ENCODE assay signal across 9 cellular contexts in the genomic region with DNA sequence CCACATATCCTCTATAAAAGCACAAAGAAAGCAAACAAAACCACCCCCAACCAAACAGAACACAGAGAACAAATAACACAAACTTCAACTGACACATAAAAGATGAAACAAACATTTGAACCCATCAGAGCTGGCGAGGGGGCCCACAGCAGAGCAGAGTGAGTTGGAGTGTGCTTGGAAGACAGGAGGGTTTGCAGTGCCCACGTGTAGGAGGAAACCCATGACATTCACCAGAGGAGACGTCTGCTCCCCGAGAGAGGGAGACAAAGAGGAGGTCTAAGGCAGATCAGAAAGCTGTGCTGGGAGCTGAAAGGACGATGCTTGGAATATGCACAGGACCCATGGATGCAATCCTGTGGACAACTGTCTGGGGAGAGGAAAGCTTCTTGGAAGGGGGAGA. TPM values are rescaled to one million over a fixed set of nuclear protein-coding genes. Genes with fewer than 3 reads are reported as not detected.
DNase-seq lines count a peak whose midpoint lies in the region; ATAC-seq and TF ChIP-seq lines count a peak whose summit lies in the region.
"Had no signal": no experiment of that assay in that cellular context is flagged by ENCODE, and none has a peak within 500 bp of the region (broad histone marks: within the 10 kb centered on the region; RNA-seq: fewer than 3 reads in every experiment).

No MANE protein-coding gene starts in this region.

- no peaks in the 10 kb centered on the region for H3K36me3 ChIP-seq in GM23248 (ENCODE audit: low read depth)
- H3K36me3 ChIP-seq in gastrocnemius medialis: no peaks in the 10 kb centered on the region

- H3K4me1 ChIP-seq in GM23248 (ENCODE audit: insufficient read depth) (no peaks in the 10 kb centered on the region), gastrocnemius medialis (no peaks in the 10 kb centered on the region)

- H2AFZ ChIP-seq in GM23248: no peak overlapping the region

- no peaks in the 10 kb centered on the region for H3K9me2 ChIP-seq in GM23248 (ENCODE audit: insufficient read depth)

- H3K4me3 ChIP-seq in GM23248 (no peak overlapping the region), gastrocnemius medialis (no peak overlapping the region)

- H3K4me2 ChIP-seq in GM23248 (ENCODE audit: unreplicated experiment): no peak overlapping the region

- no peak for TF ChIP-seq CTCF in gastrocnemius medialis (IDR thresholded peaks at IDR 0.05 in 4 of 5, conservative IDR thresholded peaks at IDR 0.05 in 1 of 5)

- in situ Hi-C loops in GM23248 (cut with MboI) (loop anchor here (25.0 kb wide), 2 partner anchors 965 to 1840 kb away; no protein-coding TSS in a partner anchor), gastrocnemius medialis (cut with MboI; ENCODE audit: low sequenced_read_pairs in 4 of 4) (loop anchor here in 3 of 4 donors (25.0 kb wide), 1 partner anchor 265 kb away; no protein-coding TSS in a partner anchor)

- ATAC-seq in gastrocnemius medialis: no peak
- no peak for ATAC-seq in HG02981 (IDR thresholded peaks at IDR 0.05; ENCODE audit: unreplicated experiment)

- no peaks in the 10 kb centered on the region for H3F3A ChIP-seq in GM23248 (ENCODE audit: insufficient read depth)

- H3K27ac ChIP-seq in GM23248 (no peak overlapping the region), gastrocnemius medialis (no peak overlapping the region)
- H3K27ac ChIP-seq: epithelial cell of prostate had no signal

- H3K79me2 ChIP-seq in GM23248 (ENCODE audit: insufficient read depth): no peaks in the 10 kb centered on the region

- TF ChIP-seq POLR2A in gastrocnemius medialis (IDR thresholded peaks at IDR 0.05): no peak

- intact Hi-C loops in gastrocnemius medialis (cut with DNase I; ENCODE audit: low total_unique reads): no loop called here

- H4K20me1 ChIP-seq in GM23248 (ENCODE audit: insufficient read depth): no peaks in the 10 kb centered on the region

- peak; percentile 27 for DNase-seq in COLO829 (ENCODE audit: low spot score)
- DNase-seq in GM23248: peak; percentile 69
- peak; percentile 23 for DNase-seq in OCI-M1 (lab: John Stamatoyannopoulos, UW)
- peak; percentile 12 for DNase-seq in glomerular visceral epithelial cell (ENCODE audit: extremely low spot score)
- DNase-seq in gastrocnemius medialis: no peak
- no peak for DNase-seq in superior temporal gyrus (ENCODE audit: extremely low spot score)
- no peak for DNase-seq in NCI-H2227 (lab: John Stamatoyannopoulos, UW; ENCODE audit: unreplicated experiment)

- WGBS in GM23248 (ENCODE audit: low coverage in 1 of 2, low lambda C conversion rate in 2 of 2, missing lambda C conversion rate in 2 of 2), 2 experiments: 11 to 15% methylated on average over 5 of the region's 5 CpGs

- H3K9me3 ChIP-seq in GM23248 (ENCODE audit: low read depth): no peaks in the 10 kb centered on the region
- H3K9me3 ChIP-seq in gastrocnemius medialis: no peaks in the 10 kb centered on the region

- H3K27me3 ChIP-seq in GM23248 (replicated peaks; ENCODE audit: insufficient read depth) (peaks cover 25% of the 10 kb centered on the region), gastrocnemius medialis (peaks cover 0 to 3% (median 0%) of the 10 kb centered on the region in 3 donors)

- H3K9ac ChIP-seq in GM23248: no peak overlapping the region

RNA-seq across cellular contexts. Expression of gene MRPL36, which starts 27.0 kb away (rescaled TPM):
- 30.9 and 33.9 TPM in 2 replicates for total RNA-seq in GM23248 (2014; rRNA removed; shearing (Covaris generic))
- polyA plus RNA-seq in GM23248 (2016; fragmentation: Nextera tagmentation; extraction: Ambion mirVana): 140 and 147 TPM in 2 replicates
- 100 to 1,000 TPM in 1 of 4 donors, 10 to 100 TPM in 3; 67.8 to 106 (median 75.3) TPM for total RNA-seq in gastrocnemius medialis

RNA-seq across cellular contexts. Expression of gene NDUFS6, which starts 28.6 kb away (rescaled TPM):
- 34.7 and 39.6 TPM in 2 replicates for total RNA-seq in GM23248 (2014; rRNA removed; shearing (Covaris generic))
- 103 and 106 TPM in 2 replicates for polyA plus RNA-seq in GM23248 (2016; fragmentation: Nextera tagmentation; extraction: Ambion mirVana)
- 100 to 1,000 TPM in 3 of 4 donors, 10 to 100 TPM in 1; 70.8 to 135 (median 106) TPM for total RNA-seq in gastrocnemius medialis

Comparison
In these comparisons a context has a peak if more than half of its experiments do, and no peak if none do; other contexts are left out.
1. DNase-seq: peak in COLO829 (single experiment), GM23248 (single experiment), OCI-M1 (single experiment) and glomerular visceral epithelial cell (single experiment); none in gastrocnemius medialis (0 of 2), superior temporal gyrus (single experiment) and NCI-H2227 (single experiment).